Comparison of ENCODE assay signal across 16 cellular contexts in genomic region chr19:18332917-18333530, GRCh38. TPM values are rescaled to one million over a fixed set of nuclear protein-coding genes. Genes with fewer than 3 reads are reported as not detected.
"Had no signal": no experiment of that assay in that cellular context is flagged by ENCODE, and none has a peak within 500 bp of the region (broad histone marks: within the 10 kb centered on the region; RNA-seq: fewer than 3 reads in every experiment).

No MANE protein-coding gene starts in this region.

- H3K27me3 Mint-ChIP-seq: activated CD4-positive, alpha-beta T cell treated with anti-CD3 and anti-CD28 coated beads, Interleukin-2, amount 10 ng/mL, durations not matched to agents 7 days and 5 days; activated naive CD8-positive, alpha-beta T cell treated with anti-CD3 and anti-CD28 coated beads for 36 hours; stimulated activated naive CD8-positive, alpha-beta T cell treated with anti-CD3 and anti-CD28 coated beads, Interleukin-15, Interleukin-2, amounts not matched to agents 100 ng/mL and 50 ng/mL, for 24 hours had no signal

- H3K36me3 ChIP-seq: esophagus squamous epithelium had no signal

- H3K4me2 ChIP-seq: hepatocyte had no signal

- H3K27ac Mint-ChIP-seq: activated CD4-positive, alpha-beta T cell treated with anti-CD3 and anti-CD28 coated beads, Interleukin-2, amount 10 ng/mL, durations not matched to agents 7 days and 5 days; activated naive CD8-positive, alpha-beta T cell treated with anti-CD3 and anti-CD28 coated beads for 36 hours; activated T-cell treated with anti-CD3 and anti-CD28 coated beads, Interleukin-2, amount 50 U/mL, for 72 hours; naive B cell; stimulated activated naive CD8-positive, alpha-beta T cell treated with anti-CD3 and anti-CD28 coated beads, Interleukin-15, Interleukin-2, amounts not matched to agents 100 ng/mL and 50 ng/mL, for 24 hours had no signal

- H3K4me3 Mint-ChIP-seq: activated CD4-positive, alpha-beta T cell treated with anti-CD3 and anti-CD28 coated beads, Interleukin-2, amount 10 ng/mL, durations not matched to agents 7 days and 5 days; activated naive CD8-positive, alpha-beta T cell treated with anti-CD3 and anti-CD28 coated beads for 36 hours; activated T-cell treated with anti-CD3 and anti-CD28 coated beads, Interleukin-2, amount 50 U/mL, for 72 hours; stimulated activated naive CD8-positive, alpha-beta T cell treated with anti-CD3 and anti-CD28 coated beads, Interleukin-15, Interleukin-2, amounts not matched to agents 100 ng/mL and 50 ng/mL, for 24 hours had no signal

- H3K79me2 ChIP-seq: hepatocyte had no signal

- DNase-seq: activated CD4-positive, alpha-beta T cell treated with anti-CD3 and anti-CD28 coated beads, Interleukin-2, amount 10 ng/mL, durations not matched to agents 7 days and 5 days; activated CD8-positive, alpha-beta memory T cell treated with anti-CD3 and anti-CD28 coated beads, Interleukin-2, amount 50 U/mL, for 48 hours; activated gamma-delta T cell; activated naive CD8-positive, alpha-beta T cell treated with anti-CD3 and anti-CD28 coated beads for 36 hours; activated T-cell treated with anti-CD3 and anti-CD28 coated beads, Interleukin-2, amount 50 U/mL, for 72 hours; amygdala; body of pancreas; caudate nucleus; esophagus squamous epithelium; naive B cell; right cardiac atrium had no signal

- ATAC-seq: activated T-cell treated with anti-CD3 and anti-CD28 coated beads, Interleukin-2, amount 50 U/mL, for 72 hours; body of pancreas; left lobe of liver; right cardiac atrium had no signal

- H3K9me3 Mint-ChIP-seq: activated CD4-positive, alpha-beta T cell treated with anti-CD3 and anti-CD28 coated beads, Interleukin-2, amount 10 ng/mL, durations not matched to agents 7 days and 5 days; activated naive CD8-positive, alpha-beta T cell treated with anti-CD3 and anti-CD28 coated beads for 36 hours; activated T-cell treated with anti-CD3 and anti-CD28 coated beads, Interleukin-2, amount 50 U/mL, for 72 hours; naive B cell; stimulated activated naive CD8-positive, alpha-beta T cell treated with anti-CD3 and anti-CD28 coated beads, Interleukin-15, Interleukin-2, amounts not matched to agents 100 ng/mL and 50 ng/mL, for 24 hours had no signal

- H3K36me3 Mint-ChIP-seq: activated naive CD8-positive, alpha-beta T cell treated with anti-CD3 and anti-CD28 coated beads for 36 hours; naive B cell had no signal

- H2AFZ ChIP-seq: hepatocyte had no signal

- H3K9me3 ChIP-seq: body of pancreas, esophagus squamous epithelium had no signal

- H3K27ac ChIP-seq: body of pancreas, esophagus squamous epithelium had no signal

- H3K4me3 ChIP-seq: body of pancreas, esophagus squamous epithelium, hepatocyte had no signal

- H3K27me3 ChIP-seq: body of pancreas, esophagus squamous epithelium, hepatocyte had no signal

RNA-seq across cellular contexts. Expression of gene GDF15, which starts 52.9 kb away (rescaled TPM):
- total RNA-seq: activated CD4-positive, alpha-beta T cell treated with anti-CD3 and anti-CD28 coated beads, Interleukin-2, amount 10 ng/mL, durations not matched to agents 7 days and 5 days; activated naive CD8-positive, alpha-beta T cell treated with anti-CD3 and anti-CD28 coated beads for 36 hours; mononuclear cell had no signal

RNA-seq across cellular contexts. Expression of gene IQCN, which starts 58.8 kb away (rescaled TPM):
- polyA plus RNA-seq: keratinocyte had no signal
